8 cellular contexts compared by ENCODE assay signal in the genomic region with DNA sequence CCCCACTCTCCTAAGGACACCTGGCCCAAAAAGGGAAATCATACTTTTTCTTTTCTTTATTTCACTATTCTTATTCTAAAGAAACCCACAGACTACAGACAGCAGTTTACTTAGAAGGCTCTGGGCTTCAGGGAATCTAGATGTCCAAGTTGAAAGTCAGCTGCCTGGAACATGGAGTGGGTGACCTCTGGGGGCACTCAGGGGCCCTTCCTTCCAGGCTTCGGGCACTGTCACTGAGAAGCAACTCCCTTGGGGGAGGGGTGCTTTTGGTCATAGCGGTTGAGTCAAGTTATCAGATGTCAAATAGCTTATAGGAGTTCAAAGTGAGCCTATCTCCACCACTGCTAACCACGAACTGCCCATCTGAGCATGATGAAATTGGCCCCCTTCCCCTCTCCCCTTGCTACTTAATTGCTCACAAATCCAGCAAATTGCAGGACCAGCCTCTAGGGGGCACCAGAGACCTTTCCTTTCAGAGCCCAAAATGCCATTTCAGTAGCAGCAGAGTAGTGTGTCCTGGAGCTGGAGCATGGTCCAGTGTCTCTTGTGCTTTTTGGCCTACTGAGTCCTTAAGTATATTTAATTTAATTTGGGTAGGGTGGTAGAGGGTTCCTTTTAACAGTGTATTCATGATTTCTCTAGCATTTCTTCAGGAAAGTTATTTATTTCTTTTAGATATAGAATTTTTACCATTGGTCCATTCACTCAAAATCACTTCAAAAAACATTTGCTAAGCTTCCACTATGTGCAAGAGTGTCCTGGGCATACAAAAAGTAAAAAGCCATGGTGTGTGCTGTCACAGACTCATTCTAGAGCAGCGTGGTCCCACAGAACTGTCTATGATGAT.
A peak's percentile ranks its signal among the peaks of the same experiment; 100 is the strongest.
DNase-seq lines count a peak whose midpoint lies in the region; ATAC-seq, FAIRE-seq and TF ChIP-seq lines count a peak whose summit lies in the region.

No MANE protein-coding gene starts in this region.

- DNase-seq in GM10266 (ENCODE audit: extremely low spot score) (peak; percentile 58), NCI-H82 treated with DMSO at 0.1 percent for 48 hours (lab: John Stamatoyannopoulos, UW; ENCODE audit: unreplicated experiment) (peak; percentile 49), midbrain (lab: John Stamatoyannopoulos, UW) (peak; percentile 77)
- DNase-seq in activated CD8-positive, alpha-beta memory T cell treated with anti-CD3 and anti-CD28 coated beads for 48 hours (ENCODE audit: low read depth in 2 of 3, low spot score in 2 of 3), result peak; percentile 14 to 58 (median 38)
- DNase-seq in stimulated activated CD8-positive, alpha-beta memory T cell treated with anti-CD3 and anti-CD28 coated beads, Interleukin-4, amount 100 ng/mL, for 24 hours (ENCODE audit: low read depth), result peak; percentile 56

- ATAC-seq in HG03280 (IDR thresholded peaks at IDR 0.05; ENCODE audit: unreplicated experiment) (peak; percentile 60), GM21528 (IDR thresholded peaks at IDR 0.05; ENCODE audit: low FRiP score, unreplicated experiment) (no peak)

- FAIRE-seq in endometrium (lab: Jason Lieb, UNC), result peak; percentile 57

- peak; percentile 94 for TF ChIP-seq CTCF in GM10266 (IDR thresholded peaks at IDR 0.05; ENCODE audit: control insufficient read depth, insufficient read depth, low read depth, missing control alignments)
